8 cellular contexts compared by ENCODE assay signal in the genomic region with DNA sequence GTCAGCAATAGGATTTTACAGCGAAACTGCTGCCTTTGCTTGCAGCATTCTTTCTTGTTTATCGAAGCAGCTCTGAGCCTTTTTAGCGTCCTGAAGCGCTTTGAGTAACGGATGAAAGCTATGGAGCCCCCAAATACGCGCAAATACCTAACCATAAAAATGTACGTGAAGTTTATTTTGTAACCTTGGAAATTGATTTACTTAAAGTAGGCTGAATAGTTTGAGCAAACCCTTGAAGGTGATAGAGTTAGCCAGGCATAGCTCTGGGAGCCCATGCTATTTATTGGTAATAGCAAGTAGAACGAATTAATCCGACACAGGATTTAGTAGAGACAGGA. TPM values are rescaled to one million over a fixed set of nuclear protein-coding genes. Genes with fewer than 3 reads are reported as not detected.
DNase-seq lines count a peak whose midpoint lies in the region; ATAC-seq, FAIRE-seq and TF ChIP-seq lines count a peak whose summit lies in the region.

No MANE protein-coding gene starts in this region.

- no peaks in the 10 kb centered on the region for H3K36me3 ChIP-seq in suprapubic skin

- DNase-seq in DMS79 treated with DMSO at 0.1 percent for 48 hours (lab: John Stamatoyannopoulos, UW), result peak; percentile 33
- no peak for DNase-seq in DMS79 (lab: John Stamatoyannopoulos, UW)
- no peak for DNase-seq in suprapubic skin (ENCODE audit: low spot score in 2 of 2)
- no peak for DNase-seq in retina
- no peak for DNase-seq in GM19239 (ENCODE audit: insufficient read length, low spot score)

- no peaks in the 10 kb centered on the region for H3K36me3 Mint-ChIP-seq in brain

- no peak for TF ChIP-seq EP300 in suprapubic skin (IDR thresholded peaks at IDR 0.05)

- no peaks in the 10 kb centered on the region for H3K9me3 ChIP-seq in suprapubic skin

- H3K9me3 Mint-ChIP-seq in brain, result no peaks in the 10 kb centered on the region

- no peak for ATAC-seq in HG03097 (IDR thresholded peaks at IDR 0.05; ENCODE audit: low FRiP score, unreplicated experiment)

- 9% methylated on average over 10 of the region's 10 CpGs for WGBS in suprapubic skin

- no peak for FAIRE-seq in GM19239 (lab: Jason Lieb, UNC)

- H3K27me3 ChIP-seq in layer of hippocampus (ENCODE audit: control insufficient read depth, insufficient read depth, low read length) (peaks cover 8% of the 10 kb centered on the region), suprapubic skin (peaks cover 8% of the 10 kb centered on the region)

- peaks cover 16% of the 10 kb centered on the region for H3K4me1 Mint-ChIP-seq in brain

- peak overlapping the region; percentile 69 for H3K4me3 ChIP-seq in suprapubic skin

- no peak overlapping the region for H3K27ac Mint-ChIP-seq in brain

- H3K27me3 Mint-ChIP-seq in brain, result peaks cover 49% of the 10 kb centered on the region

- TF ChIP-seq CTCF in brain (conservative IDR thresholded peaks at IDR 0.05) (no peak), suprapubic skin (IDR thresholded peaks at IDR 0.05) (no peak)

- H3K4me1 ChIP-seq in suprapubic skin, result peaks cover 7% of the 10 kb centered on the region

- H3K4me3 Mint-ChIP-seq in brain, result peak overlapping the region; percentile 60 to 80 (median 71)

- H3K27ac ChIP-seq in layer of hippocampus (ENCODE audit: low read depth, low read length) (peak overlapping the region; percentile 30), suprapubic skin (peak overlapping the region; percentile 72)

- TF ChIP-seq POLR2A in suprapubic skin (IDR thresholded peaks at IDR 0.05), result no peak

RNA-seq across cellular contexts. Expression of a gene that starts 0.2 kb away (rescaled TPM):
- polyA plus RNA-seq in brain (ENCODE audit: insufficient read depth, low read depth, low replicate concordance), result 0.81 TPM
- total RNA-seq in suprapubic skin, result 1 to 10 TPM; 1.5 to 9.8 (median 6.4) TPM

RNA-seq across cellular contexts. Expression of a gene that starts 54.2 kb away (rescaled TPM):
- 5.7 TPM for polyA plus RNA-seq in brain (ENCODE audit: insufficient read depth, low read depth, low replicate concordance)
- 10 to 100 TPM; 18.0 to 48.7 (median 25.6) TPM for total RNA-seq in suprapubic skin
